ENCODE assay signal across 1 cellular context in the genomic region with DNA sequence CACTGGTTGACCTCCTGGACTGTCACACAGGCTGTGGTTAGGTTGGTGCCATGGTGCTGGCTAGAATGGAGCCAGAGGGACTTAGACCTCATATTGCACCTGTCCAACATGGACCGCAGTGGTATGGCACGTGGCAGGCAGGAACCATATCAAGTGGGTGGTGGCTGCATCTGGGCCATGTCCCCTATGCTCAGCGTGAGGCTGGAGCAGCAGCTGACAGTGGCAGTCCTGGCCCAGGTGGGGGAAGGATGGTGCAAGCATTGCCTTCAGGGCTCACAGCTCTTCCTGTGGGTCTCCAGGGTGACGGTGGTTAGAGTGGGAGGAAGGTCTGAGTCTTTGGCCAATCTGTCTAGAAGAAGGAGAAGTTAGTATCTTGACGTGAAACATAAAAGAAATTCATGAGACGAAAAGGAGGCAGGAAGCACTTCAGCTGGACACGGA.
A peak's percentile ranks its signal among the peaks of the same experiment; 100 is the strongest.
TF ChIP-seq lines count a peak whose summit lies in the region.

No MANE protein-coding gene starts in this region.

TF ChIP-seq in HepG2, 621 proteins besides CTCF, POLR2A, EP300 and RAD21 (continued from another document):
- TF ChIP-seq ZBTB37 (CRISPR knock-in tag; IDR thresholded peaks at IDR 0.05): peak; percentile 34; the same call in 1 of the 2 replicates
- TF ChIP-seq ARHGAP35 (CRISPR knock-in tag; IDR thresholded peaks at IDR 0.05; ENCODE audit: borderline replicate concordance): no peak
